ENCODE assay signal across 1 cellular context in the genomic region with DNA sequence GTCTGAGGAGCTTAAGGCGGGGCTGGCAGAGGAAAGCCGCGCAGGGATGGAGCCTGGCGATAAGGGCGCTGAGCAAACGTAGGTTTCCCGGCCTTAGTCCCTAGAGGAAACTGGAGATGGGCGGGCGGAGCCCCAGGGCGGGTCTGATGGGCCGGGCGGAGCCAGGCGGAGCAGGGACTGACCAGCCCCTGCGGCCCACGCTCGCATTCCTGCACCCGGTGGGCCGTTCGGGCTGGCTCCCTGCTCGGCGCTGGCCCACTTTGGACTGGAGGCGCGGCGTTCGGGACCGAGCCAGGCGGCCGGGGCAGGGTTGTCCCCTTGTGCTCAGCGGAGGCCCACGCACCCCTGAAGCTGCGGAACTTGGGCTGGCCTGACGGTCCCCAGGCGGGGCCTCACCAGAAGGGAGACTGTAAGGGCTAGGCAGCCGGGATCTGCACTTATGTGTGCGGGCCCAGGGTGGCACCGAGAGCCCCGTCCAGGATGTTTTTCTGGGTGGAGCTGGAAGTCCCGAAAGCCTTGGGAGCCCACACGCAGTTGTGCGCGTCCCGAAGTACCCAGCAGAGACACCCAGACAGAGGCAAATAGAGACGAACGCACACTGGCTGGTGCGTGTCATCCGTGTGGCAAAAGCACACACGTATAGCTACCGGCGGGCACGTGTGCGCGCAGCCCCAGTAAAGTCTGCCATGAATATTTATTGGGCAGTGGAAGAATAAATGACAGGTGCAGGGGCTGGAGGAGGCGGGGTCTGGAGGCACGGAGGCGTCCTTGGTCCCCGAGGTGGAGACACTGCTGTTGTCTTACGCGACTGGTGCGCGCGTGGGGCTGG.
TF ChIP-seq lines count a peak whose summit lies in the region.

No MANE protein-coding gene starts in this region.

TF ChIP-seq in HepG2, 621 proteins besides CTCF, POLR2A, EP300 and RAD21 (continued from another document and continues in another):
- TF ChIP-seq, protein P1, sequence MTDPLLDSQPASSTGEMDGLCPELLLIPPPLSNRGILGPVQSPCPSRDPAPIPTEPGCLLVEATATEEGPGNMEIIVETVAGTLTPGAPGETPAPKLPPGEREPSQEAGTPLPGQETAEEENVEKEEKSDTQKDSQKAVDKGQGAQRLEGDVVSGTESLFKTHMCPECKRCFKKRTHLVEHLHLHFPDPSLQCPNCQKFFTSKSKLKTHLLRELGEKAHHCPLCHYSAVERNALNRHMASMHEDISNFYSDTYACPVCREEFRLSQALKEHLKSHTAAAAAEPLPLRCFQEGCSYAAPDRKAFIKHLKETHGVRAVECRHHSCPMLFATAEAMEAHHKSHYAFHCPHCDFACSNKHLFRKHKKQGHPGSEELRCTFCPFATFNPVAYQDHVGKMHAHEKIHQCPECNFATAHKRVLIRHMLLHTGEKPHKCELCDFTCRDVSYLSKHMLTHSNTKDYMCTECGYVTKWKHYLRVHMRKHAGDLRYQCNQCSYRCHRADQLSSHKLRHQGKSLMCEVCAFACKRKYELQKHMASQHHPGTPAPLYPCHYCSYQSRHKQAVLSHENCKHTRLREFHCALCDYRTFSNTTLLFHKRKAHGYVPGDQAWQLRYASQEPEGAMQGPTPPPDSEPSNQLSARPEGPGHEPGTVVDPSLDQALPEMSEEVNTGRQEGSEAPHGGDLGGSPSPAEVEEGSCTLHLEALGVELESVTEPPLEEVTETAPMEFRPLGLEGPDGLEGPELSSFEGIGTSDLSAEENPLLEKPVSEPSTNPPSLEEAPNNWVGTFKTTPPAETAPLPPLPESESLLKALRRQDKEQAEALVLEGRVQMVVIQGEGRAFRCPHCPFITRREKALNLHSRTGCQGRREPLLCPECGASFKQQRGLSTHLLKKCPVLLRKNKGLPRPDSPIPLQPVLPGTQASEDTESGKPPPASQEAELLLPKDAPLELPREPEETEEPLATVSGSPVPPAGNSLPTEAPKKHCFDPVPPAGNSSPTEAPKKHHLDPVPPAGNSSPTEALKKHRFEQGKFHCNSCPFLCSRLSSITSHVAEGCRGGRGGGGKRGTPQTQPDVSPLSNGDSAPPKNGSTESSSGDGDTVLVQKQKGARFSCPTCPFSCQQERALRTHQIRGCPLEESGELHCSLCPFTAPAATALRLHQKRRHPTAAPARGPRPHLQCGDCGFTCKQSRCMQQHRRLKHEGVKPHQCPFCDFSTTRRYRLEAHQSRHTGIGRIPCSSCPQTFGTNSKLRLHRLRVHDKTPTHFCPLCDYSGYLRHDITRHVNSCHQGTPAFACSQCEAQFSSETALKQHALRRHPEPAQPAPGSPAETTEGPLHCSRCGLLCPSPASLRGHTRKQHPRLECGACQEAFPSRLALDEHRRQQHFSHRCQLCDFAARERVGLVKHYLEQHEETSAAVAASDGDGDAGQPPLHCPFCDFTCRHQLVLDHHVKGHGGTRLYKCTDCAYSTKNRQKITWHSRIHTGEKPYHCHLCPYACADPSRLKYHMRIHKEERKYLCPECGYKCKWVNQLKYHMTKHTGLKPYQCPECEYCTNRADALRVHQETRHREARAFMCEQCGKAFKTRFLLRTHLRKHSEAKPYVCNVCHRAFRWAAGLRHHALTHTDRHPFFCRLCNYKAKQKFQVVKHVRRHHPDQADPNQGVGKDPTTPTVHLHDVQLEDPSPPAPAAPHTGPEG (CRISPR knock-in tag; IDR thresholded peaks at IDR 0.05) = 0 out of 2 replicates have a peak, but pooled peaks have one; percentile 26
- TF ChIP-seq ZNF30 (CRISPR knock-in tag; IDR thresholded peaks at IDR 0.05) (no peak), FOXA3 (CRISPR knock-in tag; IDR thresholded peaks at IDR 0.05) (no peak), TP53 (CRISPR knock-in tag; conservative IDR thresholded peaks at IDR 0.05) (no peak), NFIB (CRISPR knock-in tag; IDR thresholded peaks at IDR 0.05; ENCODE audit: borderline replicate concordance) (no peak), PLRG1 (conservative IDR thresholded peaks at IDR 0.05) (no peak), ERF (CRISPR knock-in tag; IDR thresholded peaks at IDR 0.05) (no peak), MIER2 (CRISPR knock-in tag; IDR thresholded peaks at IDR 0.05) (no peak), TAF1 (CRISPR knock-in tag; IDR thresholded peaks at IDR 0.05) (peak; percentile 38; the same call in 1 of the 2 replicates), HNRNPLL (IDR thresholded peaks at IDR 0.05; ENCODE audit: low read depth, low read length, poor library complexity, severe bottlenecking) (peak; percentile 35), ZNF143 (CRISPR knock-in tag; IDR thresholded peaks at IDR 0.05) (no peak), SALL1 (CRISPR knock-in tag; IDR thresholded peaks at IDR 0.05) (no peak), ZNF3 (CRISPR knock-in tag; IDR thresholded peaks at IDR 0.05) (no peak), FOXO1 (CRISPR knock-in tag; IDR thresholded peaks at IDR 0.05) (no peak), RFX5 (IDR thresholded peaks at IDR 0.05; ENCODE audit: low read depth, low read length) (no peak), KLF13 (CRISPR knock-in tag; IDR thresholded peaks at IDR 0.05) (no peak), FOXA1 (IDR thresholded peaks at IDR 0.05) (no peak), FOXA1 (CRISPR knock-in tag; IDR thresholded peaks at IDR 0.05) (no peak), REL (CRISPR knock-in tag; conservative IDR thresholded peaks at IDR 0.05) (no peak), KMT2A (CRISPR knock-in tag; IDR thresholded peaks at IDR 0.05) (no peak), ZNF629 (CRISPR knock-in tag; conservative IDR thresholded peaks at IDR 0.05) (no peak), GATAD1 (CRISPR knock-in tag; IDR thresholded peaks at IDR 0.05) (no peak), ZNF558 (CRISPR knock-in tag; IDR thresholded peaks at IDR 0.05; ENCODE audit: borderline replicate concordance) (no peak), PCBP1 (IDR thresholded peaks at IDR 0.05; ENCODE audit: borderline replicate concordance, low read depth, low read length) (no peak), FOXK2 (IDR thresholded peaks at IDR 0.05) (no peak), SP5 (CRISPR knock-in tag; IDR thresholded peaks at IDR 0.05; ENCODE audit: borderline replicate concordance, low read depth) (0 out of 2 replicates have a peak, but pooled peaks have one; percentile 33), ATF7 (IDR thresholded peaks at IDR 0.05) (no peak), ATF7 (CRISPR knock-in tag; IDR thresholded peaks at IDR 0.05) (0 out of 2 replicates have a peak, but pooled peaks have one; percentile 40)
- TF ChIP-seq, protein P2, sequence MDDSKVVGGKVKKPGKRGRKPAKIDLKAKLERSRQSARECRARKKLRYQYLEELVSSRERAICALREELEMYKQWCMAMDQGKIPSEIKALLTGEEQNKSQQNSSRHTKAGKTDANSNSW (CRISPR knock-in tag; IDR thresholded peaks at IDR 0.05; ENCODE audit: borderline replicate concordance) = no peak
- TF ChIP-seq, protein P3, sequence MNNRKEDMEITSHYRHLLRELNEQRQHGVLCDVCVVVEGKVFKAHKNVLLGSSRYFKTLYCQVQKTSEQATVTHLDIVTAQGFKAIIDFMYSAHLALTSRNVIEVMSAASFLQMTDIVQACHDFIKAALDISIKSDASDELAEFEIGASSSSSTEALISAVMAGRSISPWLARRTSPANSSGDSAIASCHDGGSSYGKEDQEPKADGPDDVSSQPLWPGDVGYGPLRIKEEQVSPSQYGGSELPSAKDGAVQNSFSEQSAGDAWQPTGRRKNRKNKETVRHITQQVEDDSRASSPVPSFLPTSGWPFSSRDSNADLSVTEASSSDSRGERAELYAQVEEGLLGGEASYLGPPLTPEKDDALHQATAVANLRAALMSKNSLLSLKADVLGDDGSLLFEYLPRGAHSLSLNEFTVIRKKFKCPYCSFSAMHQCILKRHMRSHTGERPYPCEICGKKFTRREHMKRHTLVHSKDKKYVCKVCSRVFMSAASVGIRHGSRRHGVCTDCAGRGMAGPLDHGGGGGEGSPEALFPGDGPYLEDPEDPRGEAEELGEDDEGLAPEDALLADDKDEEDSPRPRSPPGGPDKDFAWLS (CRISPR knock-in tag; IDR thresholded peaks at IDR 0.05; ENCODE audit: borderline replicate concordance) = no peak
- TF ChIP-seq, protein P4, sequence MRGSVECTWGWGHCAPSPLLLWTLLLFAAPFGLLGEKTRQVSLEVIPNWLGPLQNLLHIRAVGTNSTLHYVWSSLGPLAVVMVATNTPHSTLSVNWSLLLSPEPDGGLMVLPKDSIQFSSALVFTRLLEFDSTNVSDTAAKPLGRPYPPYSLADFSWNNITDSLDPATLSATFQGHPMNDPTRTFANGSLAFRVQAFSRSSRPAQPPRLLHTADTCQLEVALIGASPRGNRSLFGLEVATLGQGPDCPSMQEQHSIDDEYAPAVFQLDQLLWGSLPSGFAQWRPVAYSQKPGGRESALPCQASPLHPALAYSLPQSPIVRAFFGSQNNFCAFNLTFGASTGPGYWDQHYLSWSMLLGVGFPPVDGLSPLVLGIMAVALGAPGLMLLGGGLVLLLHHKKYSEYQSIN (CRISPR knock-in tag; IDR thresholded peaks at IDR 0.05; ENCODE audit: borderline replicate concordance) = no peak
- TF ChIP-seq, protein P5, sequence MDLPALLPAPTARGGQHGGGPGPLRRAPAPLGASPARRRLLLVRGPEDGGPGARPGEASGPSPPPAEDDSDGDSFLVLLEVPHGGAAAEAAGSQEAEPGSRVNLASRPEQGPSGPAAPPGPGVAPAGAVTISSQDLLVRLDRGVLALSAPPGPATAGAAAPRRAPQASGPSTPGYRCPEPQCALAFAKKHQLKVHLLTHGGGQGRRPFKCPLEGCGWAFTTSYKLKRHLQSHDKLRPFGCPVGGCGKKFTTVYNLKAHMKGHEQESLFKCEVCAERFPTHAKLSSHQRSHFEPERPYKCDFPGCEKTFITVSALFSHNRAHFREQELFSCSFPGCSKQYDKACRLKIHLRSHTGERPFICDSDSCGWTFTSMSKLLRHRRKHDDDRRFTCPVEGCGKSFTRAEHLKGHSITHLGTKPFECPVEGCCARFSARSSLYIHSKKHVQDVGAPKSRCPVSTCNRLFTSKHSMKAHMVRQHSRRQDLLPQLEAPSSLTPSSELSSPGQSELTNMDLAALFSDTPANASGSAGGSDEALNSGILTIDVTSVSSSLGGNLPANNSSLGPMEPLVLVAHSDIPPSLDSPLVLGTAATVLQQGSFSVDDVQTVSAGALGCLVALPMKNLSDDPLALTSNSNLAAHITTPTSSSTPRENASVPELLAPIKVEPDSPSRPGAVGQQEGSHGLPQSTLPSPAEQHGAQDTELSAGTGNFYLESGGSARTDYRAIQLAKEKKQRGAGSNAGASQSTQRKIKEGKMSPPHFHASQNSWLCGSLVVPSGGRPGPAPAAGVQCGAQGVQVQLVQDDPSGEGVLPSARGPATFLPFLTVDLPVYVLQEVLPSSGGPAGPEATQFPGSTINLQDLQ (CRISPR knock-in tag; IDR thresholded peaks at IDR 0.05) = peak; percentile 40; the same call in 1 of the 2 replicates
- TF ChIP-seq, protein P6, sequence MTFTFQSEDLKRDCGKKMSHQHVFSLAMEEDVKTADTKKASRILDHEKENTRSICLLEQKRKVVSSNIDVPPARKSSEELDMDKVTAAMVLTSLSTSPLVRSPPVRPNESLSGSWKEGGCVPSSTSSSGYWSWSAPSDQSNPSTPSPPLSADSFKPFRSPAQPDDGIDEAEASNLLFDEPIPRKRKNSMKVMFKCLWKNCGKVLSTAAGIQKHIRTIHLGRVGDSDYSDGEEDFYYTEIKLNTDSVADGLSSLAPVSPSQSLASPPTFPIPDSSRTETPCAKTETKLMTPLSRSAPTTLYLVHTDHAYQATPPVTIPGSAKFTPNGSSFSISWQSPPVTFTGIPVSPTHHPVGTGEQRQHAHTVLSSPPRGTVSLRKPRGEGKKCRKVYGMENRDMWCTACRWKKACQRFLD (CRISPR knock-in tag; IDR thresholded peaks at IDR 0.05; ENCODE audit: borderline replicate concordance) = 0 out of 2 replicates have a peak, but pooled peaks have one; percentile 37
- TF ChIP-seq, protein P7, sequence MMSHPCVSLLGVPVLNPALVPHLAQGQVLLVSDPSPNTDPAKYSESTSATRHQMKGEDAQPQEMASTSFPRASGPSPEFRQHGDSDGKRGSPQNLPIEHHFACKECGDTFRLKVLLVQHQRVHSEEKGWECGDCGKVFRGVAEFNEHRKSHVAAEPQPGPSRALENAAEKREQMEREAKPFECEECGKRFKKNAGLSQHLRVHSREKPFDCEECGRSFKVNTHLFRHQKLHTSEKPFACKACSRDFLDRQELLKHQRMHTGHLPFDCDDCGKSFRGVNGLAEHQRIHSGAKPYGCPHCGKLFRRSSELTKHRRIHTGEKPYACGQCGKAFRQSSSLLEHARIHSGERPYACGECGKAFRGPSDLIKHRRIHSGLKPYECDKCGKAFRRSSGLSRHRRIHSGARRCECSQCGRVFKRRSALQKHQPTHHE (CRISPR knock-in tag; IDR thresholded peaks at IDR 0.05; ENCODE audit: borderline replicate concordance) = no peak
- TF ChIP-seq, protein P8, sequence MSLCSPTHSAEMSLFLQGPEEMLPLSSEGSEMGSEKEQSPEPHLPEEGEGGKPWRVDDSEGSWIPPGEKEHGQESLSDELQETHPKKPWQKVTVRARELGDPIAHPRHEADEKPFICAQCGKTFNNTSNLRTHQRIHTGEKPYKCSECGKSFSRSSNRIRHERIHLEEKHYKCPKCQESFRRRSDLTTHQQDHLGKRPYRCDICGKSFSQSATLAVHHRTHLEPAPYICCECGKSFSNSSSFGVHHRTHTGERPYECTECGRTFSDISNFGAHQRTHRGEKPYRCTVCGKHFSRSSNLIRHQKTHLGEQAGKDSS (CRISPR knock-in tag; IDR thresholded peaks at IDR 0.05; ENCODE audit: borderline replicate concordance, low read depth) = 0 out of 2 replicates have a peak, but pooled peaks have one; percentile 33
- TF ChIP-seq, protein P9, sequence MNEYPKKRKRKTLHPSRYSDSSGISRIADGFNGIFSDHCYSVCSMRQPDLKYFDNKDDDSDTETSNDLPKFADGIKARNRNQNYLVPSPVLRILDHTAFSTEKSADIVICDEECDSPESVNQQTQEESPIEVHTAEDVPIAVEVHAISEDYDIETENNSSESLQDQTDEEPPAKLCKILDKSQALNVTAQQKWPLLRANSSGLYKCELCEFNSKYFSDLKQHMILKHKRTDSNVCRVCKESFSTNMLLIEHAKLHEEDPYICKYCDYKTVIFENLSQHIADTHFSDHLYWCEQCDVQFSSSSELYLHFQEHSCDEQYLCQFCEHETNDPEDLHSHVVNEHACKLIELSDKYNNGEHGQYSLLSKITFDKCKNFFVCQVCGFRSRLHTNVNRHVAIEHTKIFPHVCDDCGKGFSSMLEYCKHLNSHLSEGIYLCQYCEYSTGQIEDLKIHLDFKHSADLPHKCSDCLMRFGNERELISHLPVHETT (CRISPR knock-in tag; conservative IDR thresholded peaks at IDR 0.05) = no peak
- TF ChIP-seq, protein P10, sequence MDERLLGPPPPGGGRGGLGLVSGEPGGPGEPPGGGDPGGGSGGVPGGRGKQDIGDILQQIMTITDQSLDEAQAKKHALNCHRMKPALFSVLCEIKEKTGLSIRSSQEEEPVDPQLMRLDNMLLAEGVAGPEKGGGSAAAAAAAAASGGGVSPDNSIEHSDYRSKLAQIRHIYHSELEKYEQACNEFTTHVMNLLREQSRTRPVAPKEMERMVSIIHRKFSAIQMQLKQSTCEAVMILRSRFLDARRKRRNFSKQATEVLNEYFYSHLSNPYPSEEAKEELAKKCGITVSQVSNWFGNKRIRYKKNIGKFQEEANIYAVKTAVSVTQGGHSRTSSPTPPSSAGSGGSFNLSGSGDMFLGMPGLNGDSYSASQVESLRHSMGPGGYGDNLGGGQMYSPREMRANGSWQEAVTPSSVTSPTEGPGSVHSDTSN (CRISPR knock-in tag; IDR thresholded peaks at IDR 0.05) = no peak
- TF ChIP-seq, protein P11, sequence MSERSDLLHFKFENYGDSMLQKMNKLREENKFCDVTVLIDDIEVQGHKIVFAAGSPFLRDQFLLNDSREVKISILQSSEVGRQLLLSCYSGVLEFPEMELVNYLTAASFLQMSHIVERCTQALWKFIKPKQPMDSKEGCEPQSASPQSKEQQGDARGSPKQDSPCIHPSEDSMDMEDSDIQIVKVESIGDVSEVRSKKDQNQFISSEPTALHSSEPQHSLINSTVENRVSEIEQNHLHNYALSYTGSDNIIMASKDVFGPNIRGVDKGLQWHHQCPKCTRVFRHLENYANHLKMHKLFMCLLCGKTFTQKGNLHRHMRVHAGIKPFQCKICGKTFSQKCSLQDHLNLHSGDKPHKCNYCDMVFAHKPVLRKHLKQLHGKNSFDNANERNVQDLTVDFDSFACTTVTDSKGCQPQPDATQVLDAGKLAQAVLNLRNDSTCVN (CRISPR knock-in tag; IDR thresholded peaks at IDR 0.05; ENCODE audit: borderline replicate concordance) = no peak
